1 cellular context compared by ENCODE assay signal in the genomic region with DNA sequence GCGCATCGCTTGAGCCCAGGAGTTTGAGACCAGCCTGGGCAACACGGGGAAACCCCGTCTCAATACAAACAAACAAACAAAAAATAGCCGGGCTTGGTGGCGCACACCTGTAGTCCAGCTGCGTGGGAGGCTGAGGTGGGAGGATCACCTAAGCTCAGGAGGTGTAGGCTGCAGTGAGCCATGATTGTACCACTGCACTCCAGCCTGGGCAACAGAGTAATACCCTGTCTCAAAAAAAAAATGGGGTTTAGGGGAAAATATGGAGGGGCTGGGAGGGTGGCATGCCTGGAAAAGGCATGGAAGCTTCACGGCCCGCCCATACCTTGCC.
TF ChIP-seq lines count a peak whose summit lies in the region.

No MANE protein-coding gene starts in this region.

TF ChIP-seq in HEK293, 187 proteins besides CTCF, POLR2A, EP300 and RAD21 (continued from another document):
- TF ChIP-seq, protein P1, sequence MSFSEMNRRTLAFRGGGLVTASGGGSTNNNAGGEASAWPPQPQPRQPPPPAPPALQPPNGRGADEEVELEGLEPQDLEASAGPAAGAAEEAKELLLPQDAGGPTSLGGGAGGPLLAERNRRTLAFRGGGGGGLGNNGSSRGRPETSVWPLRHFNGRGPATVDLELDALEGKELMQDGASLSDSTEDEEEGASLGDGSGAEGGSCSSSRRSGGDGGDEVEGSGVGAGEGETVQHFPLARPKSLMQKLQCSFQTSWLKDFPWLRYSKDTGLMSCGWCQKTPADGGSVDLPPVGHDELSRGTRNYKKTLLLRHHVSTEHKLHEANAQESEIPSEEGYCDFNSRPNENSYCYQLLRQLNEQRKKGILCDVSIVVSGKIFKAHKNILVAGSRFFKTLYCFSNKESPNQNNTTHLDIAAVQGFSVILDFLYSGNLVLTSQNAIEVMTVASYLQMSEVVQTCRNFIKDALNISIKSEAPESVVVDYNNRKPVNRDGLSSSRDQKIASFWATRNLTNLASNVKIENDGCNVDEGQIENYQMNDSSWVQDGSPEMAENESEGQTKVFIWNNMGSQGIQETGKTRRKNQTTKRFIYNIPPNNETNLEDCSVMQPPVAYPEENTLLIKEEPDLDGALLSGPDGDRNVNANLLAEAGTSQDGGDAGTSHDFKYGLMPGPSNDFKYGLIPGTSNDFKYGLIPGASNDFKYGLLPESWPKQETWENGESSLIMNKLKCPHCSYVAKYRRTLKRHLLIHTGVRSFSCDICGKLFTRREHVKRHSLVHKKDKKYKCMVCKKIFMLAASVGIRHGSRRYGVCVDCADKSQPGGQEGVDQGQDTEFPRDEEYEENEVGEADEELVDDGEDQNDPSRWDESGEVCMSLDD (tag by site-specific recombination; IDR thresholded peaks at IDR 0.05) = peak; percentile 26; the same call in 1 of the 2 replicates
- peak; percentile 60 for TF ChIP-seq EGR2 (tag by site-specific recombination; IDR thresholded peaks at IDR 0.05; ENCODE audit: low read depth)
